Comparison of ENCODE assay signal across 3 cellular contexts in genomic region chr20:62458256-62459251, GRCh38.
TF ChIP-seq lines count a peak whose summit lies in the region.

No MANE protein-coding gene starts in this region.

TF ChIP-seq in GM23338, 12 proteins besides CTCF, POLR2A, EP300 and RAD21 (continues in another document):
- TF ChIP-seq POLR2AphosphoS5 (IDR thresholded peaks at IDR 0.05; ENCODE audit: low read depth) (no peak), ZNF462 (CRISPR knock-in tag; IDR thresholded peaks at IDR 0.05) (no peak), STAT1 (IDR thresholded peaks at IDR 0.05; ENCODE audit: unreplicated experiment) (no peak), CREB1 (CRISPR knock-in tag; IDR thresholded peaks at IDR 0.05; ENCODE audit: low read depth) (no peak), JUNB (IDR thresholded peaks at IDR 0.05; ENCODE audit: unreplicated experiment) (no peak), ZNF331 (CRISPR knock-in tag; IDR thresholded peaks at IDR 0.05; ENCODE audit: low read depth) (no peak)

TF ChIP-seq in HEK293, 187 proteins besides CTCF, POLR2A, EP300 and RAD21:
- no peak for TF ChIP-seq ZNF184 (tag by site-specific recombination; IDR thresholded peaks at IDR 0.05)
- TF ChIP-seq GLIS2 (tag by site-specific recombination; IDR thresholded peaks at IDR 0.05) = peak; percentile 23; the same call in 1 of the 2 replicates
TF ChIP-seq in HEK293: peak in this region for 1.

TF ChIP-seq in H1, 55 proteins besides CTCF, POLR2A, EP300 and RAD21:
- no peak for TF ChIP-seq POLR2AphosphoS5 (IDR thresholded peaks at IDR 0.05; ENCODE audit: low read depth, low read length)
- no peak for TF ChIP-seq SRF (IDR thresholded peaks at IDR 0.05; ENCODE audit: low read depth, low read length)
- no peak for TF ChIP-seq BCL11A (IDR thresholded peaks at IDR 0.05; ENCODE audit: low read depth in 2 of 2, low read length in 2 of 2)
- no peak for TF ChIP-seq HDAC2 (IDR thresholded peaks at IDR 0.05; ENCODE audit: borderline replicate concordance in 1 of 2, low read depth in 2 of 2, low read length in 2 of 2)
- TF ChIP-seq SUZ12 (IDR thresholded peaks at IDR 0.05; ENCODE audit: low read length) = no peak
- TF ChIP-seq PHF8 (conservative IDR thresholded peaks at IDR 0.05; ENCODE audit: low read depth, low read length) = no peak
- no peak for TF ChIP-seq ASH2L (IDR thresholded peaks at IDR 0.05; ENCODE audit: low read length)
- no peak for TF ChIP-seq MAX (IDR thresholded peaks at IDR 0.05)
- TF ChIP-seq EGR1 (IDR thresholded peaks at IDR 0.05; ENCODE audit: borderline replicate concordance, low read depth, low read length) = no peak
- TF ChIP-seq CREB1 (IDR thresholded peaks at IDR 0.05) = no peak
